Comparison of ENCODE assay signal across 11 cellular contexts in the genomic region with DNA sequence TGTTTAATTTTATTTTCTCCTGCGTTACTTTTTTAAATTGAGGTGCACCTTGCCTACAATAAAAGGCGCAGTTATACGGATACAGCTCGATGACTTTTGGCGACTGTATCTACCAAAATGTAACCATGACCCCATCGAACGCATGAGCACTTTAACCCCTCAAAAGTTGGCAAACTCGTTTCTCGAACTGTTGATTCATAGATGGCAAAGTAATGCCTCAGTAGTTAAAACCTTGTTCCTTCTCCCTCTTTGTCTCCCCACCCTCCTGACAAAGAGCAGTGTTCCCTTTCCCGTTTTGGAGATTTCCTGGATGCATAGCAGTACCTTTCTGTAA. TPM values are rescaled to one million over a fixed set of nuclear protein-coding genes. Genes with fewer than 3 reads are reported as not detected.
DNase-seq lines count a peak whose midpoint lies in the region; ATAC-seq and TF ChIP-seq lines count a peak whose summit lies in the region.
"Had no signal": no experiment of that assay in that cellular context is flagged by ENCODE, and none has a peak within 500 bp of the region (broad histone marks: within the 10 kb centered on the region; RNA-seq: fewer than 3 reads in every experiment).

No MANE protein-coding gene starts in this region.

- POLR2A ChIA-PET in activated CD4-positive, alpha-beta T cell treated with anti-CD3 and anti-CD28 coated beads, Interleukin-2, amount 10 ng/mL, durations not matched to agents 7 days and 5 days (lab: Charles Lee) = no interaction called here

- CTCF ChIA-PET in activated CD4-positive, alpha-beta T cell treated with anti-CD3 and anti-CD28 coated beads, Interleukin-2, amount 10 ng/mL, durations not matched to agents 7 days and 5 days (lab: Charles Lee) = no interaction called here

- H3K27ac ChIP-seq in testis = no peak overlapping the region
- H3K27ac ChIP-seq: RWPE1 had no signal

- TF ChIP-seq CTCF in testis (IDR thresholded peaks at IDR 0.05) = no peak

- no peak overlapping the region for H3K27ac Mint-ChIP-seq in activated CD4-positive, alpha-beta T cell treated with anti-CD3 and anti-CD28 coated beads, Interleukin-2, amount 10 ng/mL, durations not matched to agents 7 days and 5 days
- H3K27ac Mint-ChIP-seq in dendritic cell treated with granulocyte-macrophage colony-stimulating factor and Interleukin-4, amounts not matched to agents 40 ng/mL and 50 ng/mL, for 4 days = peak overlapping the region; percentile 67
- H3K27ac Mint-ChIP-seq in memory B cell = no peak overlapping the region

- peak overlapping the region; percentile 31 to 53 for H3K4me3 ChIP-seq in testis

- in situ Hi-C loops in G401 (cut with HindIII; ENCODE audit: low sequenced_read_pairs) = no loop called here

- no peaks in the 10 kb centered on the region for H3K27me3 ChIP-seq in testis

- ATAC-seq in memory B cell (ENCODE audit: low read depth) (no peak), HG03108 (IDR thresholded peaks at IDR 0.05; ENCODE audit: unreplicated experiment) (no peak)

- TF ChIP-seq POLR2A in testis (IDR thresholded peaks at IDR 0.05) = no peak

- H3K4me1 Mint-ChIP-seq in activated CD4-positive, alpha-beta T cell treated with anti-CD3 and anti-CD28 coated beads, Interleukin-2, amount 10 ng/mL, durations not matched to agents 7 days and 5 days = peaks cover 8% of the 10 kb centered on the region
- peaks cover 50% of the 10 kb centered on the region for H3K4me1 Mint-ChIP-seq in dendritic cell treated with granulocyte-macrophage colony-stimulating factor and Interleukin-4, amounts not matched to agents 40 ng/mL and 50 ng/mL, for 4 days (ENCODE audit: low read depth)
- peaks cover 12% of the 10 kb centered on the region for H3K4me1 Mint-ChIP-seq in memory B cell

- intact Hi-C loops in dendritic cell treated with granulocyte-macrophage colony-stimulating factor and Interleukin-4, amounts not matched to agents 40 ng/mL and 50 ng/mL, for 4 days (cut with micrococcal nuclease) = no loop called here
- intact Hi-C loops in testis (cut with DNase I; ENCODE audit: low total_unique reads) = no loop called here

- peak overlapping the region; percentile 39 for H3K4me3 Mint-ChIP-seq in activated CD4-positive, alpha-beta T cell treated with anti-CD3 and anti-CD28 coated beads, Interleukin-2, amount 10 ng/mL, durations not matched to agents 7 days and 5 days
- peak overlapping the region; percentile 83 for H3K4me3 Mint-ChIP-seq in dendritic cell treated with granulocyte-macrophage colony-stimulating factor and Interleukin-4, amounts not matched to agents 40 ng/mL and 50 ng/mL, for 4 days
- H3K4me3 Mint-ChIP-seq in memory B cell = peak overlapping the region; percentile 36

- peaks cover 3% of the 10 kb centered on the region for H3K4me1 ChIP-seq in testis

- no peaks in the 10 kb centered on the region for H3K9me3 ChIP-seq in testis

- no peaks in the 10 kb centered on the region for H3K36me3 Mint-ChIP-seq in activated CD4-positive, alpha-beta T cell treated with anti-CD3 and anti-CD28 coated beads, Interleukin-2, amount 10 ng/mL, durations not matched to agents 7 days and 5 days (ENCODE audit: low read depth)
- no peaks in the 10 kb centered on the region for H3K36me3 Mint-ChIP-seq in dendritic cell treated with granulocyte-macrophage colony-stimulating factor and Interleukin-4, amounts not matched to agents 40 ng/mL and 50 ng/mL, for 4 days (ENCODE audit: low read depth)
- H3K36me3 Mint-ChIP-seq in memory B cell = no peaks in the 10 kb centered on the region

- no peak for DNase-seq in activated CD4-positive, alpha-beta T cell treated with anti-CD3 and anti-CD28 coated beads, Interleukin-2, amount 10 ng/mL, durations not matched to agents 7 days and 5 days
- no peak for DNase-seq in activated CD4-positive, alpha-beta T cell treated with anti-CD3 and anti-CD28 coated beads, Interleukin-2, amount 50 U/mL, for 48 hours
- no peak for DNase-seq in memory B cell (ENCODE audit: low spot score in 2 of 2)
- DNase-seq in testis = no peak
- no peak for DNase-seq in G401 (ENCODE audit: low spot score)
- no peak for DNase-seq in foreskin melanocyte

- 14 to 20% methylated on average over 10 of the region's 10 CpGs for WGBS in testis, 2 donors

- H3K36me3 ChIP-seq in testis (ENCODE audit: low read depth, missing control alignments) = no peaks in the 10 kb centered on the region

- peaks cover 64% of the 10 kb centered on the region for H3K27me3 Mint-ChIP-seq in activated CD4-positive, alpha-beta T cell treated with anti-CD3 and anti-CD28 coated beads, Interleukin-2, amount 10 ng/mL, durations not matched to agents 7 days and 5 days
- H3K27me3 Mint-ChIP-seq in dendritic cell treated with granulocyte-macrophage colony-stimulating factor and Interleukin-4, amounts not matched to agents 40 ng/mL and 50 ng/mL, for 4 days = peaks cover 13% of the 10 kb centered on the region
- peaks cover 29% of the 10 kb centered on the region for H3K27me3 Mint-ChIP-seq in memory B cell

- H3K9me3 Mint-ChIP-seq in activated CD4-positive, alpha-beta T cell treated with anti-CD3 and anti-CD28 coated beads, Interleukin-2, amount 10 ng/mL, durations not matched to agents 7 days and 5 days = no peaks in the 10 kb centered on the region
- H3K9me3 Mint-ChIP-seq in dendritic cell treated with granulocyte-macrophage colony-stimulating factor and Interleukin-4, amounts not matched to agents 40 ng/mL and 50 ng/mL, for 4 days = no peaks in the 10 kb centered on the region
- no peaks in the 10 kb centered on the region for H3K9me3 Mint-ChIP-seq in memory B cell

RNA-seq across cellular contexts. Expression of a gene that starts 0.6 kb away (rescaled TPM):
- total RNA-seq in activated CD4-positive, alpha-beta T cell treated with anti-CD3 and anti-CD28 coated beads, Interleukin-2, amount 10 ng/mL, durations not matched to agents 7 days and 5 days = not detected
- total RNA-seq in testis = not detected
- not detected for polyA plus RNA-seq in testis (ENCODE audit: insufficient read depth, low read depth, low replicate concordance)
- not detected in 2 replicates for total RNA-seq in G401 (2014; rRNA removed; shearing (Covaris generic))
- total RNA-seq: HT-29, temporal lobe had no signal

RNA-seq across cellular contexts. Expression of a gene that starts 16.1 kb away (rescaled TPM):
- total RNA-seq in activated CD4-positive, alpha-beta T cell treated with anti-CD3 and anti-CD28 coated beads, Interleukin-2, amount 10 ng/mL, durations not matched to agents 7 days and 5 days = 10 to 100 TPM; 21.6 to 26.0 TPM
- 10 to 100 TPM; 14.1 to 22.8 TPM for total RNA-seq in testis
- 35.0 TPM for polyA plus RNA-seq in testis (ENCODE audit: insufficient read depth, low read depth, low replicate concordance)
- total RNA-seq in G401 (2014; rRNA removed; shearing (Covaris generic)) = 7.1 and 11.0 TPM in 2 replicates
